In the genomic region with DNA sequence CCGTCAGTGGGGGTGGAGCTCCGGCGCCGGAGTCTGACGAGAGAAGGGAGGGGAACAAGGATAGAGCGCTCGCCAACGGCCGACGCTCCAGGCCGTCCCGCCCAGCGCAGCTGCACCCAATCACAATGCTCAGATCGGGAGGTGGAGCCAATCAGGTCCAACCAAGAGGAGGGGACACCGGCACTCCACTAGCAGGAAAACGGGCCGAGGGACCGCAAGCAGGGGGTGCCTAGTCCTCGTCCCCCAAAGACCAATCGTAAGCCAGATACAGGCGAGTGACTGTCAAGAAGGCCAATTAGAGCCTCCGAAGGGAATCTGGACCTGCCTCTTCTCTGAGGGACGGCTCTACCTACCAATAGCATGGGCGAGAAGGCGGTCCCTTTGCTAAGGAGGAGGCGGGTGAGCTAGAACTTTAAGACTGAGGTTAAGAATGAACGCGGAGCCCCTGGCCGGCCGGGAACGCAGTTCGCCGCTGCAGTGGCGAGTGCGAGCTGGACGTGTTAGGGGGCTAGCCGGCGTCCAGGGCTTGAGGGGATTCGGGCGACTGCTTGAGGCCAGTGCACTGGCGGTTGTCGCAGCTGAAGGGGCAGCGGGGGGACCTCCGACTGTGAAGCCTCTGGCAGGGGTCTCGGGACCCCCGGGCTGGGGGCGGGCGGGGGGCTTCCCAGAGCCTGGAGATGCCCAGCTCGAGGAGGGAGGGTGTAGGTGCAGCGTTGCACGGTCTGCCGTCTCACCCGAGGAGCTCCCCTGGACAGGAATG, we compare ENCODE assay signal across 8 cellular contexts. TPM values are rescaled to one million over a fixed set of nuclear protein-coding genes. Genes with fewer than 3 reads are reported as not detected.
DNase-seq lines count a peak whose midpoint lies in the region; ATAC-seq and TF ChIP-seq lines count a peak whose summit lies in the region.

A gene with protein sequence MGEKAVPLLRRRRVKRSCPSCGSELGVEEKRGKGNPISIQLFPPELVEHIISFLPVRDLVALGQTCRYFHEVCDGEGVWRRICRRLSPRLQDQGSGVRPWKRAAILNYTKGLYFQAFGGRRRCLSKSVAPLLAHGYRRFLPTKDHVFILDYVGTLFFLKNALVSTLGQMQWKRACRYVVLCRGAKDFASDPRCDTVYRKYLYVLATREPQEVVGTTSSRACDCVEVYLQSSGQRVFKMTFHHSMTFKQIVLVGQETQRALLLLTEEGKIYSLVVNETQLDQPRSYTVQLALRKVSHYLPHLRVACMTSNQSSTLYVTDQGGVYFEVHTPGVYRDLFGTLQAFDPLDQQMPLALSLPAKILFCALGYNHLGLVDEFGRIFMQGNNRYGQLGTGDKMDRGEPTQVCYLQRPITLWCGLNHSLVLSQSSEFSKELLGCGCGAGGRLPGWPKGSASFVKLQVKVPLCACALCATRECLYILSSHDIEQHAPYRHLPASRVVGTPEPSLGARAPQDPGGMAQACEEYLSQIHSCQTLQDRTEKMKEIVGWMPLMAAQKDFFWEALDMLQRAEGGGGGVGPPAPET (plus strand): TSS at position 63 of the 760 bp plus-strand sequence. CDS start 298 bp downstream, at position 361.

- intact Hi-C loops in natural killer cell (cut with micrococcal nuclease): loop anchor here (1.0 to 5.0 kb wide), 4 partner anchors 18 to 88 kb away; partner anchors contain the start of gene MOSPD3

- H3K36me3 ChIP-seq in H7 (replicated peaks; ENCODE audit: control insufficient read depth, insufficient read depth, low read length): peaks cover 6% of the 10 kb centered on the region
- H3K36me3 ChIP-seq in Loucy (ENCODE audit: insufficient read depth, low read length): peaks cover 7% of the 10 kb centered on the region; the same call in 1 of the 2 replicates
- peaks cover 15% of the 10 kb centered on the region for H3K36me3 ChIP-seq in RWPE2 (ENCODE audit: low read depth)

- H3K9me3 Mint-ChIP-seq in natural killer cell: no peaks in the 10 kb centered on the region

- H3K4me3 ChIP-seq in H7 (ENCODE audit: insufficient read depth, low read depth, low read length): peak within 1 kb of the TSS; percentile 98
- peak within 1 kb of the TSS; percentile 97 for H3K4me3 ChIP-seq in Loucy (ENCODE audit: low read length, poor library complexity, severe bottlenecking)
- peak within 1 kb of the TSS; percentile 73 for H3K4me3 ChIP-seq in RWPE2 (ENCODE audit: severe bottlenecking)
- H3K4me3 ChIP-seq in fibroblast of pulmonary artery (replicated peaks; ENCODE audit: low read depth, low read length): peak within 1 kb of the TSS; percentile 80

- TF ChIP-seq CTCF in Loucy (conservative IDR thresholded peaks at IDR 0.05; ENCODE audit: low read length): no peak
- no peak for TF ChIP-seq CTCF in RWPE2 (IDR thresholded peaks at IDR 0.05; ENCODE audit: poor library complexity, severe bottlenecking)
- no peak for TF ChIP-seq CTCF in fibroblast of pulmonary artery (IDR thresholded peaks at IDR 0.05; ENCODE audit: low read length, missing control alignments)
- TF ChIP-seq CTCF in natural killer cell (IDR thresholded peaks at IDR 0.05): no peak

- ATAC-seq in RWPE2 (ENCODE audit: low read depth): peak; percentile 87
- peak; percentile 78 to 94 (median 84) for ATAC-seq in natural killer cell

- peaks cover 16% of the 10 kb centered on the region for H3K4me1 ChIP-seq in Loucy (ENCODE audit: insufficient read depth, low read length, poor library complexity, severe bottlenecking)
- peaks cover 18% of the 10 kb centered on the region for H3K4me1 ChIP-seq in RWPE2 (ENCODE audit: insufficient read depth, poor library complexity, severe bottlenecking)

- peaks cover 7 to 14% of the 10 kb centered on the region in 2 donors for H3K27me3 Mint-ChIP-seq in natural killer cell (ENCODE audit: low read depth in 2 of 2)

- H3K9ac ChIP-seq in Loucy (ENCODE audit: low read depth, low read length, poor library complexity, severe bottlenecking): peak within 1 kb of the TSS; percentile 96

- H3K4me2 ChIP-seq in Loucy (ENCODE audit: low read depth, low read length, poor library complexity, severe bottlenecking): peak within 1 kb of the TSS; percentile 99

- H3K9me3 ChIP-seq in Loucy (ENCODE audit: insufficient read depth, low read depth, low read length): no peaks in the 10 kb centered on the region
- H3K9me3 ChIP-seq in RWPE2 (ENCODE audit: severe bottlenecking): no peaks in the 10 kb centered on the region

- peak within 1 kb of the TSS; percentile 89 to 92 for H3K27ac Mint-ChIP-seq in natural killer cell

- no peaks in the 10 kb centered on the region for H3K36me3 Mint-ChIP-seq in natural killer cell

- peak within 1 kb of the TSS; percentile 83 for H2AFZ ChIP-seq in Loucy (ENCODE audit: low read length)

- peaks cover 8% of the 10 kb centered on the region; the same call in 1 of the 2 replicates for H3F3A ChIP-seq in Loucy (ENCODE audit: low read depth)

- H3K79me2 ChIP-seq in Loucy (ENCODE audit: insufficient read depth, low read length): peaks cover 42% of the 10 kb centered on the region

- peaks cover 38% of the 10 kb centered on the region for H4K20me1 ChIP-seq in Loucy (ENCODE audit: insufficient read depth, low read length, poor library complexity, severe bottlenecking)

- peaks cover 19 to 34% of the 10 kb centered on the region in 2 donors for H3K4me1 Mint-ChIP-seq in natural killer cell

- peak; percentile 99 for DNase-seq in ELR (ENCODE audit: low read depth)
- DNase-seq in H7: peak; percentile 100
- DNase-seq in RWPE2 (ENCODE audit: low spot score): peak; percentile 99
- DNase-seq in activated effector memory CD4-positive, alpha-beta T cell treated with Interleukin-2 at 50 U/mL for 16 hours: peak; percentile 99
- DNase-seq in fibroblast of pulmonary artery (ENCODE audit: low read depth): peak; percentile 100
- peak; percentile 99 for DNase-seq in natural killer cell
- DNase-seq in stimulated activated naive CD4-positive, alpha-beta T cell (lab: John Stamatoyannopoulos, UW): peak; percentile 97 to 100 (median 100)

- H3K4me3 Mint-ChIP-seq in natural killer cell: peak within 1 kb of the TSS; percentile 97

- H3K27ac ChIP-seq in RWPE2 (ENCODE audit: poor library complexity, severe bottlenecking): peak within 1 kb of the TSS; percentile 88

- no peaks in the 10 kb centered on the region for H3K9me2 ChIP-seq in Loucy (replicated peaks; ENCODE audit: low read depth, low read length)

- H3K27me3 ChIP-seq in H7 (ENCODE audit: control insufficient read depth, insufficient read depth, low read length) (peaks cover 12% of the 10 kb centered on the region; the same call in 1 of the 2 replicates), Loucy (ENCODE audit: insufficient read depth, low read length, poor library complexity, severe bottlenecking) (no peaks in the 10 kb centered on the region), RWPE2 (ENCODE audit: insufficient read depth, poor library complexity, severe bottlenecking) (no peaks in the 10 kb centered on the region)

RNA-seq across cellular contexts. Expression of the gene that starts here (rescaled TPM):
- 0.94 and 1.7 TPM in 2 replicates for total RNA-seq in H7 (2014; rRNA removed; shearing (Covaris generic))
- under 1 TPM; 0.45 to 0.94 (median 0.88) TPM for total RNA-seq in natural killer cell

Comparison
In these comparisons a context has a peak if more than half of its experiments do, and no peak if none do; other contexts are left out.
1. Peak in every context shown above with its lines: DNase-seq, ATAC-seq, H3K4me3 ChIP-seq and H3K27ac ChIP-seq.
2. Peak in DNase-seq and ATAC-seq in natural killer cell; RNA of the gene not detected or under 1 TPM.